Comparison of ENCODE assay signal across 8 cellular contexts in genomic region chr1:20184997-20185833, GRCh38. TPM values are rescaled to one million over a fixed set of nuclear protein-coding genes. Genes with fewer than 3 reads are reported as not detected.
DNase-seq lines count a peak whose midpoint lies in the region; ATAC-seq and TF ChIP-seq lines count a peak whose summit lies in the region.

No MANE protein-coding gene starts in this region.

- no peak overlapping the region for H3K27ac ChIP-seq in HUES64 (ENCODE audit: low read depth, low read length)
- H3K27ac ChIP-seq in hepatocyte: no peak overlapping the region

- peak overlapping the region; percentile 99 for H3K4me2 ChIP-seq in hepatocyte

- TF ChIP-seq CTCF in hepatocyte (IDR thresholded peaks at IDR 0.05; ENCODE audit: poor library complexity): no peak

- H3K36me3 ChIP-seq in HUES64 (ENCODE audit: insufficient read depth, low read length) (no peaks in the 10 kb centered on the region), hepatocyte (replicated peaks; ENCODE audit: insufficient read depth, low read depth) (no peaks in the 10 kb centered on the region)

- H3K9me2 ChIP-seq in hepatocyte (replicated peaks; ENCODE audit: insufficient read depth): no peaks in the 10 kb centered on the region

- H3K27me3 ChIP-seq in HUES64 (ENCODE audit: insufficient read depth, low read length): peaks cover 27% of the 10 kb centered on the region
- no peaks in the 10 kb centered on the region for H3K27me3 ChIP-seq in hepatocyte

- peaks cover 10% of the 10 kb centered on the region for H3K4me1 ChIP-seq in HUES64 (ENCODE audit: insufficient read depth, low read length)
- H3K4me1 ChIP-seq in hepatocyte (ENCODE audit: insufficient read depth): peaks cover 7% of the 10 kb centered on the region

- peak; percentile 79 for DNase-seq in activated CD8-positive, alpha-beta memory T cell treated with anti-CD3 and anti-CD28 coated beads for 24 hours
- DNase-seq in hepatocyte (ENCODE audit: low spot score) (no peak), NCI-H524 treated with DMSO at 0.1 percent for 48 hours (lab: John Stamatoyannopoulos, UW) (no peak), pons (ENCODE audit: low spot score) (no peak)
- DNase-seq in stimulated activated CD4-positive, alpha-beta T cell treated with anti-CD3 and anti-CD28 coated beads, TNF-alpha, amount 100 ng/mL, for 48 hours (ENCODE audit: low read depth in 3 of 3): peak; percentile 47 to 64 (median 52)

- H3K9ac ChIP-seq in HUES64 (ENCODE audit: low read depth, low read length): no peak overlapping the region; the same call in 1 of the 2 replicates

- H2AFZ ChIP-seq in hepatocyte: peak overlapping the region; percentile 84

- H3K9me3 ChIP-seq in HUES64 (ENCODE audit: insufficient read depth, low read depth, low read length) (no peaks in the 10 kb centered on the region), hepatocyte (ENCODE audit: low read depth) (no peaks in the 10 kb centered on the region)

- H3K79me2 ChIP-seq in hepatocyte: no peaks in the 10 kb centered on the region

- WGBS in HUES64: 74% methylated on average over 17 of the region's 17 CpGs
- 63% methylated on average over 17 of the region's 17 CpGs for WGBS in hepatocyte (ENCODE audit: low lambda C conversion rate, missing lambda C conversion rate)

- no peaks in the 10 kb centered on the region for H4K20me1 ChIP-seq in hepatocyte (ENCODE audit: insufficient read depth, poor library complexity, severe bottlenecking)

- no peak for ATAC-seq in HG03159 (IDR thresholded peaks at IDR 0.05; ENCODE audit: unreplicated experiment)
- no peak for ATAC-seq in HG03108 (IDR thresholded peaks at IDR 0.05; ENCODE audit: unreplicated experiment)

- H3K4me3 ChIP-seq in HUES64 (ENCODE audit: low read length) (peak overlapping the region; percentile 63), hepatocyte (peak overlapping the region; percentile 21)

RNA-seq across cellular contexts. Expression of gene UBXN10, which starts 0.7 kb away (rescaled TPM):
- polyA plus RNA-seq in HUES64 (2013, experiment 1 of 2): 0.80 TPM
- 0.89 TPM for polyA plus RNA-seq in HUES64 (2013, experiment 2 of 2)
- 0.48 and 0.63 TPM in 2 replicates for total RNA-seq in hepatocyte
- 1.1 and 1.2 TPM in 2 replicates for polyA plus RNA-seq in hepatocyte

RNA-seq across cellular contexts. Expression of gene PLA2G2C, which starts 1.1 kb away (rescaled TPM):
- not detected for polyA plus RNA-seq in HUES64 (2013, experiment 1 of 2)
- polyA plus RNA-seq in HUES64 (2013, experiment 2 of 2): not detected
- not detected in 2 replicates for total RNA-seq in hepatocyte
- polyA plus RNA-seq in hepatocyte: not detected in 2 replicates

RNA-seq across cellular contexts. Expression of gene PLA2G2F, which starts 46.1 kb away (rescaled TPM):
- not detected for polyA plus RNA-seq in HUES64 (2013, experiment 1 of 2)
- polyA plus RNA-seq in HUES64 (2013, experiment 2 of 2): not detected
- not detected in 2 replicates for total RNA-seq in hepatocyte
- not detected in 2 replicates for polyA plus RNA-seq in hepatocyte

Comparison
In these comparisons a context has a peak if more than half of its experiments do, and no peak if none do; other contexts are left out.
1. DNase-seq: peak in activated CD8-positive, alpha-beta memory T cell treated with anti-CD3 and anti-CD28 coated beads for 24 hours (single experiment) and stimulated activated CD4-positive, alpha-beta T cell treated with anti-CD3 and anti-CD28 coated beads, TNF-alpha, amount 100 ng/mL, for 48 hours (3 of 3); none in hepatocyte (single experiment), NCI-H524 treated with DMSO at 0.1 percent for 48 hours (single experiment) and pons (single experiment).